Comparison of ENCODE assay signal across 12 cellular contexts in the genomic region with DNA sequence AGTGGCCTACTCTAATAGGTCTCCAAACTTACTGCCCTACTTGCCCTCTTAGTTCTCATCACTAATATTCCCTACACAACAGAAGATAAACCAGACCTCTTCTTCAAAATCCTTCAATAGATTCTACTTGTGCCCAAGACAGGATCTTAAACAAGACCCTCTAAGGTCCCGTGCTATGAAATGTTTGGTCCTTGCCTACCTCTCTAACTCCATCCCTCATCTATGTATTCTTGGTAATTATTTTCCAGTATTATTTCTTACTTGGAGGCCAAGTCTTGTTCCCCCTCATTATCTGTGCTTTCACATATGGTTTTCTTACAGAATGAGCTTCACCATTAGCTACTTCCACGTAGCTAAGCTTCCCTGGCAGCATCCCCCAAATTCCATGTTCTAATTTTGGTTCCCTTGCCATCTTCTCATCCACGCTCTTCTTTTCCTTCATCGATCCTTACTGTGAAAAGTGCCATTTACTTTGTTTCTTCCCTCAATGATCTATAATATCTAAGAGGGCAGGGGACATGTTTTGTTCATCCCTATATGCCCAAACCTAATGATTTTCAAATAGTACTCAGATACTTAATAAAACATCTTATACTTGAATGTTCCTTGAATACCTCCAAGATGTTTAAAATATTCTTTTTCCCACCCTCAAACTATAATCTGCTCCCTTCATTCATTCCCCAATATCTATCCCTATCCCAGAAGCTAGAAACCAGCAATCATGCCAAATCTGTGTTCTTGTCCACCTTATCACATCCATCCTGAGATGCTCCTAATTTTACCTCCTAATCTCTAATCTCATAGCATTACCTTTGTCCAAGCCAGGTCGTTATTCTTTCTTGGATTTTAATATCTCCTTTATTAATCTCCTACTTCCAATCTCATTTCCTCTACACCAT. TPM values are rescaled to one million over a fixed set of nuclear protein-coding genes. Genes with fewer than 3 reads are reported as not detected.
DNase-seq lines count a peak whose midpoint lies in the region; ATAC-seq and TF ChIP-seq lines count a peak whose summit lies in the region.
"Had no signal": no experiment of that assay in that cellular context is flagged by ENCODE, and none has a peak within 500 bp of the region (broad histone marks: within the 10 kb centered on the region; RNA-seq: fewer than 3 reads in every experiment).

No MANE protein-coding gene starts in this region.

- peaks cover 5 to 74% (median 68%) of the 10 kb centered on the region in 5 donors for H3K4me1 ChIP-seq in subcutaneous abdominal adipose tissue (ENCODE audit: control insufficient read depth in 5 of 5, insufficient read depth in 5 of 5, low read length in 5 of 5)

- no peak for DNase-seq in activated naive CD4-positive, alpha-beta T cell treated with anti-CD3 and anti-CD28 coated beads, Interleukin-2, amount 10 ng/mL, durations not matched to agents 7 days and 5 days
- DNase-seq in activated naive CD4-positive, alpha-beta T cell treated with Interleukin-2 at 50 U/mL for 16 hours = no peak
- DNase-seq in WTC11 (ENCODE audit: low spot score) = no peak
- no peak for DNase-seq in endothelial cell (ENCODE audit: low spot score)
- no peak for DNase-seq in iPS-NIHi7 (ENCODE audit: extremely low spot score)
- DNase-seq in C1 segment of cervical spinal cord (lab: John Stamatoyannopoulos, UW) = no peak
- DNase-seq: NCI-H2171 had no signal

- peak overlapping the region; percentile 69 for H3K27ac ChIP-seq in subcutaneous abdominal adipose tissue (ENCODE audit: low read depth, low read length)
- H3K27ac ChIP-seq: vagina had no signal

- no peaks in the 10 kb centered on the region for H3K9me3 ChIP-seq in subcutaneous abdominal adipose tissue (ENCODE audit: control insufficient read depth in 5 of 5, low read length in 5 of 5)
- H3K9me3 ChIP-seq: vagina had no signal

- H3K9ac ChIP-seq in subcutaneous abdominal adipose tissue (ENCODE audit: low read length in 5 of 5) = peak overlapping the region in 1 of 5 donors; percentile 9

- no peaks in the 10 kb centered on the region for H3K9me3 Mint-ChIP-seq in activated naive CD4-positive, alpha-beta T cell treated with anti-CD3 and anti-CD28 coated beads, Interleukin-2, amount 10 ng/mL, durations not matched to agents 7 days and 5 days
- no peaks in the 10 kb centered on the region for H3K9me3 Mint-ChIP-seq in WTC11
- no peaks in the 10 kb centered on the region for H3K9me3 Mint-ChIP-seq in endothelial cell (ENCODE audit: unreplicated experiment)

- ATAC-seq in WTC11 = no peak
- no peak for ATAC-seq in HG03432 (IDR thresholded peaks at IDR 0.05; ENCODE audit: unreplicated experiment)

- peaks cover 80% of the 10 kb centered on the region for H3K4me1 Mint-ChIP-seq in activated naive CD4-positive, alpha-beta T cell treated with anti-CD3 and anti-CD28 coated beads, Interleukin-2, amount 10 ng/mL, durations not matched to agents 7 days and 5 days
- H3K4me1 Mint-ChIP-seq in WTC11 (peaks cover 69% of the 10 kb centered on the region), endothelial cell (ENCODE audit: unreplicated experiment) (peaks cover 35% of the 10 kb centered on the region)

- TF ChIP-seq CTCF in WTC11 (IDR thresholded peaks at IDR 0.05) (no peak), endothelial cell (IDR thresholded peaks at IDR 0.05; ENCODE audit: unreplicated experiment) (no peak)

- H3K36me3 Mint-ChIP-seq in activated naive CD4-positive, alpha-beta T cell treated with anti-CD3 and anti-CD28 coated beads, Interleukin-2, amount 10 ng/mL, durations not matched to agents 7 days and 5 days = peaks cover 72% of the 10 kb centered on the region
- H3K36me3 Mint-ChIP-seq in WTC11 (peaks cover 84% of the 10 kb centered on the region), endothelial cell (ENCODE audit: low read depth, unreplicated experiment) (peaks cover 48% of the 10 kb centered on the region)

- H3K4me3 Mint-ChIP-seq in activated naive CD4-positive, alpha-beta T cell treated with anti-CD3 and anti-CD28 coated beads, Interleukin-2, amount 10 ng/mL, durations not matched to agents 7 days and 5 days = no peak overlapping the region
- H3K4me3 Mint-ChIP-seq in WTC11 (peak overlapping the region; percentile 34), endothelial cell (ENCODE audit: unreplicated experiment) (peak overlapping the region; percentile 24)

- no peaks in the 10 kb centered on the region for H3K27me3 ChIP-seq in subcutaneous abdominal adipose tissue (ENCODE audit: control insufficient read depth in 5 of 5, insufficient read depth in 4 of 5, low read length in 5 of 5)
- H3K27me3 ChIP-seq: vagina had no signal

- no peaks in the 10 kb centered on the region for H3K27me3 Mint-ChIP-seq in activated naive CD4-positive, alpha-beta T cell treated with anti-CD3 and anti-CD28 coated beads, Interleukin-2, amount 10 ng/mL, durations not matched to agents 7 days and 5 days
- no peaks in the 10 kb centered on the region for H3K27me3 Mint-ChIP-seq in WTC11 (ENCODE audit: low read depth)
- peaks cover 5% of the 10 kb centered on the region for H3K27me3 Mint-ChIP-seq in endothelial cell (ENCODE audit: unreplicated experiment)

- peaks cover 26 to 53% (median 44%) of the 10 kb centered on the region in 5 donors for H3K36me3 ChIP-seq in subcutaneous abdominal adipose tissue (ENCODE audit: control insufficient read depth in 5 of 5, insufficient read depth in 5 of 5, low read length in 5 of 5)

- CTCF ChIA-PET in activated naive CD4-positive, alpha-beta T cell treated with anti-CD3 and anti-CD28 coated beads, Interleukin-2, amount 10 ng/mL, durations not matched to agents 7 days and 5 days (lab: Charles Lee) = no interaction called here
- CTCF ChIA-PET in WTC11 (lab: Charles Lee) = no interaction called here

- H3K27ac Mint-ChIP-seq in activated naive CD4-positive, alpha-beta T cell treated with anti-CD3 and anti-CD28 coated beads, Interleukin-2, amount 10 ng/mL, durations not matched to agents 7 days and 5 days = peak overlapping the region; percentile 20
- peak overlapping the region; percentile 24 for H3K27ac Mint-ChIP-seq in WTC11
- peak overlapping the region; percentile 38 for H3K27ac Mint-ChIP-seq in endothelial cell (ENCODE audit: unreplicated experiment)

- H3K4me3 ChIP-seq in subcutaneous abdominal adipose tissue (ENCODE audit: low read depth in 1 of 5, low read length in 5 of 5) = no peak overlapping the region
- H3K4me3 ChIP-seq: skin epidermis, vagina had no signal

- POLR2A ChIA-PET in WTC11 (lab: Charles Lee) = interaction anchor here (0.7 to 1.5 kb wide), 3 partner anchors 14 to 175 kb away, joined by 3 to 7 read pairs (median 5); no protein-coding TSS in a partner anchor

TF ChIP-seq in WTC11, 78 proteins besides CTCF, POLR2A, EP300 and RAD21 (continues in another document):
- TF ChIP-seq EMX1 (CRISPR knock-in tag; IDR thresholded peaks at IDR 0.05) = peak; percentile 72; the same call in 1 of the 2 replicates
- no peak for TF ChIP-seq SMAD3 (CRISPR knock-in tag; IDR thresholded peaks at IDR 0.05; ENCODE audit: borderline replicate concordance)
- TF ChIP-seq GTF2I (CRISPR knock-in tag; conservative IDR thresholded peaks at IDR 0.05) = no peak
- TF ChIP-seq, protein P1, sequence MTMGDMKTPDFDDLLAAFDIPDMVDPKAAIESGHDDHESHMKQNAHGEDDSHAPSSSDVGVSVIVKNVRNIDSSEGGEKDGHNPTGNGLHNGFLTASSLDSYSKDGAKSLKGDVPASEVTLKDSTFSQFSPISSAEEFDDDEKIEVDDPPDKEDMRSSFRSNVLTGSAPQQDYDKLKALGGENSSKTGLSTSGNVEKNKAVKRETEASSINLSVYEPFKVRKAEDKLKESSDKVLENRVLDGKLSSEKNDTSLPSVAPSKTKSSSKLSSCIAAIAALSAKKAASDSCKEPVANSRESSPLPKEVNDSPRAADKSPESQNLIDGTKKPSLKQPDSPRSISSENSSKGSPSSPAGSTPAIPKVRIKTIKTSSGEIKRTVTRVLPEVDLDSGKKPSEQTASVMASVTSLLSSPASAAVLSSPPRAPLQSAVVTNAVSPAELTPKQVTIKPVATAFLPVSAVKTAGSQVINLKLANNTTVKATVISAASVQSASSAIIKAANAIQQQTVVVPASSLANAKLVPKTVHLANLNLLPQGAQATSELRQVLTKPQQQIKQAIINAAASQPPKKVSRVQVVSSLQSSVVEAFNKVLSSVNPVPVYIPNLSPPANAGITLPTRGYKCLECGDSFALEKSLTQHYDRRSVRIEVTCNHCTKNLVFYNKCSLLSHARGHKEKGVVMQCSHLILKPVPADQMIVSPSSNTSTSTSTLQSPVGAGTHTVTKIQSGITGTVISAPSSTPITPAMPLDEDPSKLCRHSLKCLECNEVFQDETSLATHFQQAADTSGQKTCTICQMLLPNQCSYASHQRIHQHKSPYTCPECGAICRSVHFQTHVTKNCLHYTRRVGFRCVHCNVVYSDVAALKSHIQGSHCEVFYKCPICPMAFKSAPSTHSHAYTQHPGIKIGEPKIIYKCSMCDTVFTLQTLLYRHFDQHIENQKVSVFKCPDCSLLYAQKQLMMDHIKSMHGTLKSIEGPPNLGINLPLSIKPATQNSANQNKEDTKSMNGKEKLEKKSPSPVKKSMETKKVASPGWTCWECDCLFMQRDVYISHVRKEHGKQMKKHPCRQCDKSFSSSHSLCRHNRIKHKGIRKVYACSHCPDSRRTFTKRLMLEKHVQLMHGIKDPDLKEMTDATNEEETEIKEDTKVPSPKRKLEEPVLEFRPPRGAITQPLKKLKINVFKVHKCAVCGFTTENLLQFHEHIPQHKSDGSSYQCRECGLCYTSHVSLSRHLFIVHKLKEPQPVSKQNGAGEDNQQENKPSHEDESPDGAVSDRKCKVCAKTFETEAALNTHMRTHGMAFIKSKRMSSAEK (CRISPR knock-in tag; IDR thresholded peaks at IDR 0.05; ENCODE audit: borderline replicate concordance) = peak; percentile 84; the same call in 1 of the 2 replicates
- peak; percentile 78 for TF ChIP-seq ZNF671 (CRISPR knock-in tag; IDR thresholded peaks at IDR 0.05)

RNA-seq across cellular contexts. Expression of a gene that starts 10.1 kb away (rescaled TPM):
- total RNA-seq in WTC11 (2021) = 982 to 1,062 TPM (median 1,056 TPM) in 3 replicates
- 601 TPM for total RNA-seq in endothelial cell (ENCODE audit: unreplicated experiment)

RNA-seq across cellular contexts. Expression of a gene that starts 20.7 kb away (rescaled TPM):
- total RNA-seq in WTC11 (2021) = 0.41 to 0.71 TPM (median 0.50 TPM) in 3 replicates
- total RNA-seq in endothelial cell (ENCODE audit: unreplicated experiment) = 1.5 TPM
- total RNA-seq: M059J, vagina had no signal
